13 cellular contexts compared by ENCODE assay signal in the genomic region with DNA sequence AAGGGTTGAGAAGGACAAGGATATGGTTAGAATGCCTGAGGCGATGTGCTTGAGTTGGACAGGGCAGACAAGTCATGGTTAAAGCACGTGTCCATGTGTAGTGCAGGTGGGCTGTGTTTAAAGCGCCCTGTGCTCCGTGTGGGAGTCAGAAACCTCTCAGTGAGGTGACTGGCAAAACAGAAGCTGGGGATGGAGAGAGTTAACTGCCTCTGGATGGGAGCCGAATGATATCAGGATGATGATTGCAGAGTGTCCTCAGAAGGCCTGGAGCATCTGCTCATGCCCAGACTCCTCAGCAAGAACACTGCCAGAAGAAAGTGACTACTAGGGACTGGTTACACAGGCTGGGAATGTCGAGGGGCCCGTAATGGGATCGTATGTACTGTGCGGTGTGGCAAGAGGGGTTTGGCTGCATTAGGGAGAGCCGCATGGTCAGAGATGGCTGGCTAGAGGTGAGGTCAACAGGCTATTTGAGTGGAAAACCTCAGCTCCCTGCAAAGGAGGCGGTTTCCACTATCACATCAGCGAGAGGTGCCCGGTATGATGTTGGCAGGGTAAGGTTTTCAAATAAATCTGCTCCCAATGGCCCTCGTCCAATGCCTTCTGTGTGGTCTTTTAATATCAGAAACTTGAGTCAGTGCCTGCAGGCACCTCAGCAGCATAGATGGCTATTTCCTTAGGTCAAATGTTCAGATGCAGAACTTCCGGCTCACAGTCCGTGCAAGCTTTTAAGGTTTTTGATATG. TPM values are rescaled to one million over a fixed set of nuclear protein-coding genes. Genes with fewer than 3 reads are reported as not detected.
A peak's percentile ranks its signal among the peaks of the same experiment; 100 is the strongest.
DNase-seq lines count a peak whose midpoint lies in the region; ATAC-seq and TF ChIP-seq lines count a peak whose summit lies in the region.
"Had no signal": no experiment of that assay in that cellular context is flagged by ENCODE, and none has a peak within 500 bp of the region (broad histone marks: within the 10 kb centered on the region; RNA-seq: fewer than 3 reads in every experiment).

No MANE protein-coding gene starts in this region.

- H3K36me3 ChIP-seq in mucosa of descending colon (ENCODE audit: low read depth) = no peaks in the 10 kb centered on the region

- TF ChIP-seq CTCF in choroid plexus epithelial cell (conservative IDR thresholded peaks at IDR 0.05; ENCODE audit: low read depth, low read length) (no peak), mucosa of descending colon (IDR thresholded peaks at IDR 0.05) (no peak)

- peak; percentile 23 for ATAC-seq in mucosa of descending colon
- ATAC-seq in GM19397 (IDR thresholded peaks at IDR 0.05; ENCODE audit: unreplicated experiment) = no peak
- no peak for ATAC-seq in HG03175 (IDR thresholded peaks at IDR 0.05; ENCODE audit: unreplicated experiment)
- ATAC-seq in GM21423 (IDR thresholded peaks at IDR 0.05; ENCODE audit: unreplicated experiment) = no peak
- ATAC-seq in naive thymus-derived CD8-positive, alpha-beta T cell = no peak
- ATAC-seq: natural killer cell treated with Interleukin-12 subunit alpha and Interleukin-12 subunit beta and Interleukin-15 and Interleukin-18, amount 100 ng/mL, for 72 hours; stimulated activated naive CD8-positive, alpha-beta T cell treated with anti-CD3 and anti-CD28 coated beads, Interleukin-15, amount 100 ng/mL, for 72 hours had no signal

- H3K27ac Mint-ChIP-seq in naive thymus-derived CD8-positive, alpha-beta T cell = peak overlapping the region in 1 of 10 donors; percentile 70
- H3K27ac Mint-ChIP-seq: activated CD4-positive, alpha-beta T cell treated with anti-CD3 and anti-CD28 coated beads, Interleukin-2, amount 10 ng/mL, durations not matched to agents 7 days and 5 days; natural killer cell treated with Interleukin-12 subunit alpha and Interleukin-12 subunit beta and Interleukin-15 and Interleukin-18, amount 100 ng/mL, for 72 hours had no signal

- peaks cover 0 to 4% (median 1%) of the 10 kb centered on the region in 4 donors for H3K4me1 Mint-ChIP-seq in naive thymus-derived CD8-positive, alpha-beta T cell
- H3K4me1 Mint-ChIP-seq: activated CD4-positive, alpha-beta T cell treated with anti-CD3 and anti-CD28 coated beads, Interleukin-2, amount 10 ng/mL, durations not matched to agents 7 days and 5 days; stimulated activated naive CD8-positive, alpha-beta T cell treated with anti-CD3 and anti-CD28 coated beads, Interleukin-15, amount 100 ng/mL, for 72 hours had no signal

- no peaks in the 10 kb centered on the region for H3K9me3 ChIP-seq in mucosa of descending colon

- POLR2A ChIA-PET in naive thymus-derived CD8-positive, alpha-beta T cell (lab: Charles Lee) = interaction anchor here (0.6 kb wide), 1 partner anchor 14 kb away, joined by 3 read pairs; no protein-coding TSS in a partner anchor

- DNase-seq in AG20443 (ENCODE audit: low spot score) = peak; percentile 75
- DNase-seq in M059J (ENCODE audit: low read depth) = peak; percentile 92
- DNase-seq in choroid plexus epithelial cell (ENCODE audit: low read depth) = peak; percentile 21
- DNase-seq in mucosa of descending colon = no peak
- DNase-seq in naive thymus-derived CD8-positive, alpha-beta T cell = no peak
- DNase-seq: activated CD4-positive, alpha-beta T cell treated with anti-CD3 and anti-CD28 coated beads, Interleukin-2, amount 10 ng/mL, durations not matched to agents 7 days and 5 days; activated naive CD4-positive, alpha-beta T cell treated with Interleukin-2 at 50 U/mL for 16 hours; effector CD4-positive, alpha-beta T cell; stimulated activated naive CD8-positive, alpha-beta T cell treated with anti-CD3 and anti-CD28 coated beads, Interleukin-15, amount 100 ng/mL, for 72 hours had no signal

- no peak overlapping the region for H3K4me3 Mint-ChIP-seq in naive thymus-derived CD8-positive, alpha-beta T cell
- H3K4me3 Mint-ChIP-seq: activated CD4-positive, alpha-beta T cell treated with anti-CD3 and anti-CD28 coated beads, Interleukin-2, amount 10 ng/mL, durations not matched to agents 7 days and 5 days; natural killer cell treated with Interleukin-12 subunit alpha and Interleukin-12 subunit beta and Interleukin-15 and Interleukin-18, amount 100 ng/mL, for 72 hours; stimulated activated naive CD8-positive, alpha-beta T cell treated with anti-CD3 and anti-CD28 coated beads, Interleukin-15, amount 100 ng/mL, for 72 hours had no signal

- peaks cover 0 to 3% (median 0%) of the 10 kb centered on the region in 5 donors for H3K27me3 Mint-ChIP-seq in naive thymus-derived CD8-positive, alpha-beta T cell
- H3K27me3 Mint-ChIP-seq: activated CD4-positive, alpha-beta T cell treated with anti-CD3 and anti-CD28 coated beads, Interleukin-2, amount 10 ng/mL, durations not matched to agents 7 days and 5 days; stimulated activated naive CD8-positive, alpha-beta T cell treated with anti-CD3 and anti-CD28 coated beads, Interleukin-15, amount 100 ng/mL, for 72 hours had no signal

- H3K4me3 ChIP-seq in choroid plexus epithelial cell (ENCODE audit: low read depth, low read length) = no peak overlapping the region
- H3K4me3 ChIP-seq in mucosa of descending colon = no peak overlapping the region

- peaks cover 2% of the 10 kb centered on the region for H3K4me1 ChIP-seq in mucosa of descending colon (ENCODE audit: low read depth)

- H3K36me3 Mint-ChIP-seq in naive thymus-derived CD8-positive, alpha-beta T cell = peaks cover 0 to 4% (median 0%) of the 10 kb centered on the region in 3 donors
- H3K36me3 Mint-ChIP-seq: natural killer cell treated with Interleukin-12 subunit alpha and Interleukin-12 subunit beta and Interleukin-15 and Interleukin-18, amount 100 ng/mL, for 72 hours had no signal

- no peaks in the 10 kb centered on the region for H3K9me3 Mint-ChIP-seq in naive thymus-derived CD8-positive, alpha-beta T cell
- H3K9me3 Mint-ChIP-seq: activated CD4-positive, alpha-beta T cell treated with anti-CD3 and anti-CD28 coated beads, Interleukin-2, amount 10 ng/mL, durations not matched to agents 7 days and 5 days; natural killer cell treated with Interleukin-12 subunit alpha and Interleukin-12 subunit beta and Interleukin-15 and Interleukin-18, amount 100 ng/mL, for 72 hours; stimulated activated naive CD8-positive, alpha-beta T cell treated with anti-CD3 and anti-CD28 coated beads, Interleukin-15, amount 100 ng/mL, for 72 hours had no signal

- intact Hi-C loops in mucosa of descending colon (cut with DNase I, micrococcal nuclease) = no loop called here

RNA-seq across cellular contexts. Expression of gene MRC1, which starts 26.1 kb away (rescaled TPM):
- not detected in 2 replicates for total RNA-seq in M059J (2014; rRNA removed; shearing (Covaris generic))
- 10 to 100 TPM in 2 of 3 donors, 1 to 10 TPM in 1; 6.9 to 48.4 (median 43.0) TPM for total RNA-seq in mucosa of descending colon
- 1 to 10 TPM; 1.2 to 1.3 TPM for total RNA-seq in naive thymus-derived CD8-positive, alpha-beta T cell
- polyA plus RNA-seq in naive thymus-derived CD8-positive, alpha-beta T cell = not detected
- total RNA-seq: activated CD4-positive, alpha-beta T cell treated with anti-CD3 and anti-CD28 coated beads, Interleukin-2, amount 10 ng/mL, durations not matched to agents 7 days and 5 days; natural killer cell treated with Interleukin-12 subunit alpha and Interleukin-12 subunit beta and Interleukin-15 and Interleukin-18, amount 100 ng/mL, for 72 hours had no signal

RNA-seq across cellular contexts. Expression of gene TMEM236, which starts 31.1 kb away (rescaled TPM):
- not detected in 2 replicates for total RNA-seq in M059J (2014; rRNA removed; shearing (Covaris generic))
- 10 to 100 TPM; 37.8 to 80.8 (median 59.9) TPM for total RNA-seq in mucosa of descending colon
- total RNA-seq in naive thymus-derived CD8-positive, alpha-beta T cell = under 1 TPM; 0.18 to 0.36 TPM
- not detected for polyA plus RNA-seq in naive thymus-derived CD8-positive, alpha-beta T cell

Comparison
In these comparisons a context has a peak if more than half of its experiments do, and no peak if none do; other contexts are left out.
1. DNase-seq: peak in AG20443 (single experiment), M059J (single experiment) and choroid plexus epithelial cell (single experiment); none in mucosa of descending colon (0 of 3) and naive thymus-derived CD8-positive, alpha-beta T cell (0 of 10).
2. RNA of gene TMEM236, which starts 31.1 kb away (total RNA-seq): 37.8 to 80.8 TPM in mucosa of descending colon; 0.18 to 0.36 TPM in naive thymus-derived CD8-positive, alpha-beta T cell and not detected in M059J; every median in the first group is over 10 times any median in the second.